ENCODE assay signal across 8 cellular contexts in the genomic region with DNA sequence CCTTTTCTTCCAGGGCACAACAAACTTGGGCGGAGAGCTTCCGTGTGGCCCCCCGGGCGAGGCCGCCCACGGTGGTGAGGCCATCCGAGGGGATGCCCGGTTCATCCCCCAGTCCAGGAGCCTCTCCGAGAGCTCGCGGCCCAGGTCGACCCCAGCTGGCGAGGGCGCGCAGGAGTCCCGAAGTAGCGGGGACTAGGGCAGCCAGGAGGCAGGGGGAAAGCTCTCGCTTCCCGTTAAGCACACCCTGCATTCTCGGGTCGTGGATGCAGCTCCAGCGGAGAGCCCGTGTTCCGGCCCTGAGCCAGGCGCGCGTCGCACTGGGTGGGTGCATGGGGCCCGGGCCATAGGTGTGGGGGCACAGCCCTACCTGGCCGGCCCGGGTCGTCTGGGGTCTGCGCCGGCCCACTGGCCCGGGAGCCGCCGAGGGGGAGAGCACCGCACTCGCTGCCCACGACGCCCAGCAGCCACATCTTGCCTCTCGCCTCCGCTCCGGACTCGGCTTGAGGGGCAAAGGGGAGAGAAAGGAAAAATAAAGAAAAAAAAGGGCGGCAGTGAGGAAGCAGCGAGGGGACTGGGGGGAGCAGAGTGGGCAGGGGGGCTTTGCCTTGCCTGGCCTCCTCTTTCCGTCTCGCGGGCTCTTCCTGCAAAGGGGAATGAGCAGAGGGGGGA. TPM values are rescaled to one million over a fixed set of nuclear protein-coding genes. Genes with fewer than 3 reads are reported as not detected.
DNase-seq lines count a peak whose midpoint lies in the region; ATAC-seq and TF ChIP-seq lines count a peak whose summit lies in the region.

No MANE protein-coding gene starts in this region.

- peak in 1 of 3 donors; percentile 10 for DNase-seq in CD4-positive, CD25-positive, alpha-beta regulatory T cell
- DNase-seq in NCI-H69 (lab: John Stamatoyannopoulos, UW) (peak; percentile 44), NCI-H1930 (lab: John Stamatoyannopoulos, UW) (no peak)
- DNase-seq in effector memory CD4-positive, alpha-beta T cell, result no peak

- H3K9me3 Mint-ChIP-seq in CD4-positive, CD25-positive, alpha-beta regulatory T cell, result peaks cover 0 to 7% (median 0%) of the 10 kb centered on the region in 7 donors

- H3K4me3 Mint-ChIP-seq in CD4-positive, CD25-positive, alpha-beta regulatory T cell, result peak overlapping the region; percentile 5 to 90 (median 58)

- no peak overlapping the region for H3K27ac Mint-ChIP-seq in CD4-positive, CD25-positive, alpha-beta regulatory T cell

- peaks cover 51% of the 10 kb centered on the region for H3K27me3 ChIP-seq in CD4-positive, CD25-positive, alpha-beta regulatory T cell (ENCODE audit: control insufficient read depth, insufficient read depth, low read length)
- peaks cover 67% of the 10 kb centered on the region for H3K27me3 ChIP-seq in effector memory CD4-positive, alpha-beta T cell (replicated peaks; ENCODE audit: control insufficient read depth, insufficient read depth, low read length, poor library complexity, severe bottlenecking)
- H3K27me3 ChIP-seq in neutrophil, result peaks cover 99% of the 10 kb centered on the region

- peaks cover 0 to 39% (median 15%) of the 10 kb centered on the region in 4 donors for H3K4me1 Mint-ChIP-seq in CD4-positive, CD25-positive, alpha-beta regulatory T cell

- TF ChIP-seq CTCF in neutrophil (IDR thresholded peaks at IDR 0.05), result no peak

- H3K9me3 ChIP-seq in CD4-positive, CD25-positive, alpha-beta regulatory T cell (ENCODE audit: control insufficient read depth in 2 of 2, low read length in 2 of 2), result no peaks in the 10 kb centered on the region
- no peaks in the 10 kb centered on the region for H3K9me3 ChIP-seq in effector memory CD4-positive, alpha-beta T cell (ENCODE audit: control insufficient read depth, low read length)
- H3K9me3 ChIP-seq in neutrophil, result no peaks in the 10 kb centered on the region

- no peaks in the 10 kb centered on the region for H3K36me3 ChIP-seq in CD4-positive, CD25-positive, alpha-beta regulatory T cell (ENCODE audit: control insufficient read depth, insufficient read depth, low read length)
- no peaks in the 10 kb centered on the region for H3K36me3 ChIP-seq in effector memory CD4-positive, alpha-beta T cell (ENCODE audit: control insufficient read depth, insufficient read depth, low read length)
- H3K36me3 ChIP-seq in neutrophil, result no peaks in the 10 kb centered on the region

- no peak overlapping the region for H3K4me3 ChIP-seq in CD4-positive, CD25-positive, alpha-beta regulatory T cell (ENCODE audit: low read depth, low read length)
- peak overlapping the region; percentile 58 for H3K4me3 ChIP-seq in effector memory CD4-positive, alpha-beta T cell (ENCODE audit: insufficient read depth, low read depth, low read length, poor library complexity, severe bottlenecking)
- peak overlapping the region; percentile 27 to 66 for H3K4me3 ChIP-seq in neutrophil (ENCODE audit: low read depth in 1 of 2, low read length in 1 of 2)

- H3K27me3 Mint-ChIP-seq in CD4-positive, CD25-positive, alpha-beta regulatory T cell, result peaks cover 43% of the 10 kb centered on the region

- H3K36me3 Mint-ChIP-seq in CD4-positive, CD25-positive, alpha-beta regulatory T cell, result no peaks in the 10 kb centered on the region

- peaks cover 44% of the 10 kb centered on the region for H3K4me1 ChIP-seq in CD4-positive, CD25-positive, alpha-beta regulatory T cell (ENCODE audit: control insufficient read depth, insufficient read depth, low read length, poor library complexity, severe bottlenecking)
- H3K4me1 ChIP-seq in effector memory CD4-positive, alpha-beta T cell (ENCODE audit: control insufficient read depth, insufficient read depth, low read length, poor library complexity, severe bottlenecking), result peaks cover 37% of the 10 kb centered on the region
- peaks cover 44 to 48% of the 10 kb centered on the region in 2 experiments for H3K4me1 ChIP-seq in neutrophil (ENCODE audit: control insufficient read depth in 1 of 2, insufficient read depth in 1 of 2, low read depth in 1 of 2, low read length in 1 of 2)

- H3K27ac ChIP-seq in CD4-positive, CD25-positive, alpha-beta regulatory T cell (ENCODE audit: insufficient read depth, low read length, poor library complexity, severe bottlenecking), result no peak overlapping the region
- no peak overlapping the region for H3K27ac ChIP-seq in effector memory CD4-positive, alpha-beta T cell (ENCODE audit: insufficient read depth, low read length, poor library complexity, severe bottlenecking)
- H3K27ac ChIP-seq in neutrophil, result no peak overlapping the region

- no peak for ATAC-seq in CD4-positive, CD25-positive, alpha-beta regulatory T cell (ENCODE audit: low read depth in 2 of 2)
- ATAC-seq in HG02763 (IDR thresholded peaks at IDR 0.05; ENCODE audit: unreplicated experiment) (no peak), GM19328 (IDR thresholded peaks at IDR 0.05; ENCODE audit: unreplicated experiment) (no peak), GM18498 (IDR thresholded peaks at IDR 0.05; ENCODE audit: unreplicated experiment) (no peak)

RNA-seq across cellular contexts. Expression of a gene that starts 1.8 kb away (rescaled TPM):
- total RNA-seq in CD4-positive, CD25-positive, alpha-beta regulatory T cell, result 94.8 TPM
- 10 to 100 TPM; 73.2 to 85.5 (median 81.1) TPM for polyA plus RNA-seq in CD4-positive, CD25-positive, alpha-beta regulatory T cell

RNA-seq across cellular contexts. Expression of a gene that starts 51.8 kb away (rescaled TPM):
- 27.6 TPM for total RNA-seq in CD4-positive, CD25-positive, alpha-beta regulatory T cell
- 10 to 100 TPM; 31.1 to 39.8 (median 34.8) TPM for polyA plus RNA-seq in CD4-positive, CD25-positive, alpha-beta regulatory T cell
